19 cellular contexts compared by ENCODE assay signal in genomic region chr22:46971776-46972150, GRCh38.
DNase-seq lines count a peak whose midpoint lies in the region; ATAC-seq, FAIRE-seq and TF ChIP-seq lines count a peak whose summit lies in the region.
"Had no signal": no experiment of that assay in that cellular context is flagged by ENCODE, and none has a peak within 500 bp of the region (broad histone marks: within the 10 kb centered on the region; RNA-seq: fewer than 3 reads in every experiment).

No MANE protein-coding gene starts in this region.

- H3K9me2 ChIP-seq in hepatocyte (replicated peaks; ENCODE audit: insufficient read depth) = no peaks in the 10 kb centered on the region

- no peaks in the 10 kb centered on the region for H4K20me1 ChIP-seq in hepatocyte (ENCODE audit: insufficient read depth, poor library complexity, severe bottlenecking)

- H3K27me3 Mint-ChIP-seq in dendritic cell treated with granulocyte-macrophage colony-stimulating factor and Interleukin-4, amounts not matched to agents 40 ng/mL and 50 ng/mL, for 4 days = no peaks in the 10 kb centered on the region
- H3K27me3 Mint-ChIP-seq in CD4-positive, alpha-beta T cell = no peaks in the 10 kb centered on the region
- H3K27me3 Mint-ChIP-seq: activated CD4-positive, alpha-beta memory T cell treated with anti-CD3 and anti-CD28 coated beads, Interleukin-2, amount 10 ng/mL, durations not matched to agents 7 days and 5 days; activated naive CD8-positive, alpha-beta T cell; T-cell had no signal

- no peak overlapping the region for H3K4me3 Mint-ChIP-seq in dendritic cell treated with granulocyte-macrophage colony-stimulating factor and Interleukin-4, amounts not matched to agents 40 ng/mL and 50 ng/mL, for 4 days
- no peak overlapping the region for H3K4me3 Mint-ChIP-seq in CD4-positive, alpha-beta T cell
- H3K4me3 Mint-ChIP-seq: activated CD4-positive, alpha-beta memory T cell treated with anti-CD3 and anti-CD28 coated beads, Interleukin-2, amount 10 ng/mL, durations not matched to agents 7 days and 5 days; activated naive CD8-positive, alpha-beta T cell; activated T-cell treated with anti-CD3 and anti-CD28 coated beads, Interleukin-2, amount 50 U/mL, for 4 hours; GM23338; T-cell had no signal

- peak overlapping the region; percentile 76 for H3K27ac Mint-ChIP-seq in dendritic cell treated with granulocyte-macrophage colony-stimulating factor and Interleukin-4, amounts not matched to agents 40 ng/mL and 50 ng/mL, for 4 days
- no peak overlapping the region for H3K27ac Mint-ChIP-seq in CD4-positive, alpha-beta T cell
- H3K27ac Mint-ChIP-seq: activated CD4-positive, alpha-beta memory T cell treated with anti-CD3 and anti-CD28 coated beads, Interleukin-2, amount 10 ng/mL, durations not matched to agents 7 days and 5 days; activated naive CD8-positive, alpha-beta T cell; GM23338; T-cell had no signal

- TF ChIP-seq POLR2A in transverse colon (IDR thresholded peaks at IDR 0.05) = no peak

- TF ChIP-seq EP300 in transverse colon (IDR thresholded peaks at IDR 0.05; ENCODE audit: low read depth) = no peak

- intact Hi-C loops in dendritic cell treated with granulocyte-macrophage colony-stimulating factor and Interleukin-4, amounts not matched to agents 40 ng/mL and 50 ng/mL, for 4 days (cut with micrococcal nuclease) = no loop called here
- intact Hi-C loops in pancreas (cut with DNase I) = no loop called here
- intact Hi-C loops in transverse colon (cut with DNase I; ENCODE audit: low total_unique reads) = no loop called here
- intact Hi-C loops in CD4-positive, alpha-beta T cell (cut with DNase I, micrococcal nuclease) = no loop called here

- no peak overlapping the region for H3K4me2 ChIP-seq in hepatocyte
- H3K4me2 ChIP-seq: GM23338 had no signal

- DNase-seq in hepatocyte (ENCODE audit: low spot score) (no peak), pancreas (peak in 1 of 6 donors; percentile 60), transverse colon (no peak)
- no peak for DNase-seq in stimulated activated CD4-positive, alpha-beta T cell treated with anti-CD3 and anti-CD28 coated beads, Interleukin-2, amount 100 ng/mL, for 24 hours
- no peak for DNase-seq in CD4-positive, alpha-beta T cell
- DNase-seq: activated CD4-positive, alpha-beta memory T cell treated with anti-CD3 and anti-CD28 coated beads, Interleukin-2, amount 10 ng/mL, durations not matched to agents 7 days and 5 days; activated T-cell treated with anti-CD3 and anti-CD28 coated beads, Interleukin-2, amount 50 U/mL, for 4 hours; KG1; NCI-H2107; NCI-H524 had no signal

- H3K4me1 Mint-ChIP-seq in dendritic cell treated with granulocyte-macrophage colony-stimulating factor and Interleukin-4, amounts not matched to agents 40 ng/mL and 50 ng/mL, for 4 days (ENCODE audit: low read depth) = peaks cover 37% of the 10 kb centered on the region
- H3K4me1 Mint-ChIP-seq in CD4-positive, alpha-beta T cell (ENCODE audit: low read depth) = peaks cover 26% of the 10 kb centered on the region

- H3K9me3 Mint-ChIP-seq in dendritic cell treated with granulocyte-macrophage colony-stimulating factor and Interleukin-4, amounts not matched to agents 40 ng/mL and 50 ng/mL, for 4 days = peaks cover 10% of the 10 kb centered on the region
- no peaks in the 10 kb centered on the region for H3K9me3 Mint-ChIP-seq in CD4-positive, alpha-beta T cell
- H3K9me3 Mint-ChIP-seq: activated CD4-positive, alpha-beta memory T cell treated with anti-CD3 and anti-CD28 coated beads, Interleukin-2, amount 10 ng/mL, durations not matched to agents 7 days and 5 days; activated T-cell treated with anti-CD3 and anti-CD28 coated beads, Interleukin-2, amount 50 U/mL, for 4 hours; GM23338; T-cell had no signal

- H3K27me3 ChIP-seq in hepatocyte = no peaks in the 10 kb centered on the region
- H3K27me3 ChIP-seq in pancreas = no peaks in the 10 kb centered on the region
- H3K27me3 ChIP-seq in transverse colon = no peaks in the 10 kb centered on the region
- H3K27me3 ChIP-seq in CD4-positive, alpha-beta T cell (ENCODE audit: control insufficient read depth, insufficient read depth, low read length) = no peaks in the 10 kb centered on the region
- H3K27me3 ChIP-seq: brain microvascular endothelial cell had no signal

- in situ Hi-C loops in transverse colon (cut with MboI; ENCODE audit: low pct_ligation_motif_present in 1 of 4, low pct_unique_long_range_greater_than_20kb in 1 of 4, low sequenced_read_pairs in 3 of 4) = no loop called here

- POLR2A ChIA-PET in CD4-positive, alpha-beta T cell (lab: Charles Lee) = no interaction called here

- no peaks in the 10 kb centered on the region for H3K36me3 ChIP-seq in hepatocyte (replicated peaks; ENCODE audit: insufficient read depth, low read depth)
- no peaks in the 10 kb centered on the region for H3K36me3 ChIP-seq in pancreas
- no peaks in the 10 kb centered on the region for H3K36me3 ChIP-seq in transverse colon

- peaks cover 7% of the 10 kb centered on the region for H3K4me1 ChIP-seq in hepatocyte (ENCODE audit: insufficient read depth)
- peaks cover 8 to 22% (median 9%) of the 10 kb centered on the region in 3 donors for H3K4me1 ChIP-seq in pancreas
- no peaks in the 10 kb centered on the region for H3K4me1 ChIP-seq in transverse colon

- no peak overlapping the region for H2AFZ ChIP-seq in hepatocyte
- H2AFZ ChIP-seq: GM23338 had no signal

- CTCF ChIA-PET in CD4-positive, alpha-beta T cell (lab: Charles Lee) = no interaction called here

- peaks cover 56% of the 10 kb centered on the region for H3K36me3 Mint-ChIP-seq in dendritic cell treated with granulocyte-macrophage colony-stimulating factor and Interleukin-4, amounts not matched to agents 40 ng/mL and 50 ng/mL, for 4 days (ENCODE audit: low read depth)
- H3K36me3 Mint-ChIP-seq in CD4-positive, alpha-beta T cell (ENCODE audit: low read depth) = peaks cover 31% of the 10 kb centered on the region

- H3K79me2 ChIP-seq in hepatocyte = no peaks in the 10 kb centered on the region

- no peak for FAIRE-seq in pancreas (lab: Jason Lieb, UNC)
- FAIRE-seq: GM12892 had no signal

- H3K27ac ChIP-seq in hepatocyte = peak overlapping the region; percentile 39
- H3K27ac ChIP-seq in pancreas = peak overlapping the region; percentile 30 to 85 (median 56)
- H3K27ac ChIP-seq in transverse colon = peak overlapping the region in 3 of 4 donors; percentile 21 to 45 (median 22)
- H3K27ac ChIP-seq in CD4-positive, alpha-beta T cell (ENCODE audit: low read depth, low read length) = no peak overlapping the region
- H3K27ac ChIP-seq: HL-60, thoracic aorta had no signal

- TF ChIP-seq CTCF in hepatocyte (IDR thresholded peaks at IDR 0.05; ENCODE audit: poor library complexity) (no peak), pancreas (IDR thresholded peaks at IDR 0.05) (no peak), transverse colon (IDR thresholded peaks at IDR 0.05) (no peak)
- TF ChIP-seq CTCF in CD4-positive, alpha-beta T cell (IDR thresholded peaks at IDR 0.05) = no peak

- H3K9me3 ChIP-seq in hepatocyte (ENCODE audit: low read depth) (no peaks in the 10 kb centered on the region), pancreas (no peaks in the 10 kb centered on the region), transverse colon (no peaks in the 10 kb centered on the region)
- H3K9me3 ChIP-seq in CD4-positive, alpha-beta T cell (ENCODE audit: control insufficient read depth, low read length) = no peaks in the 10 kb centered on the region
- H3K9me3 ChIP-seq: thoracic aorta had no signal

- H3K4me3 ChIP-seq in hepatocyte (no peak overlapping the region), pancreas (no peak overlapping the region), transverse colon (no peak overlapping the region)
- H3K4me3 ChIP-seq: GM23338, thoracic aorta had no signal

- ATAC-seq in pancreas = no peak
- ATAC-seq in HG02981 (IDR thresholded peaks at IDR 0.05; ENCODE audit: unreplicated experiment) = no peak
- no peak for ATAC-seq in CD4-positive, alpha-beta T cell (ENCODE audit: poor library complexity)
- ATAC-seq: activated T-cell treated with anti-CD3 and anti-CD28 coated beads, Interleukin-2, amount 50 U/mL, for 4 hours; GM23338; T-cell had no signal

- WGBS in hepatocyte (ENCODE audit: low lambda C conversion rate, missing lambda C conversion rate) = 93% methylated on average over 9 of the region's 9 CpGs
- WGBS in pancreas, 2 donors = 86 to 91% methylated on average over 9 of the region's 9 CpGs
- 91% methylated on average over 5 of the region's 9 CpGs; no CpG with 5 or more reads in 1 of the 2 donors for WGBS in transverse colon (ENCODE audit: low coverage in 1 of 2), 2 donors
